In the genomic region with DNA sequence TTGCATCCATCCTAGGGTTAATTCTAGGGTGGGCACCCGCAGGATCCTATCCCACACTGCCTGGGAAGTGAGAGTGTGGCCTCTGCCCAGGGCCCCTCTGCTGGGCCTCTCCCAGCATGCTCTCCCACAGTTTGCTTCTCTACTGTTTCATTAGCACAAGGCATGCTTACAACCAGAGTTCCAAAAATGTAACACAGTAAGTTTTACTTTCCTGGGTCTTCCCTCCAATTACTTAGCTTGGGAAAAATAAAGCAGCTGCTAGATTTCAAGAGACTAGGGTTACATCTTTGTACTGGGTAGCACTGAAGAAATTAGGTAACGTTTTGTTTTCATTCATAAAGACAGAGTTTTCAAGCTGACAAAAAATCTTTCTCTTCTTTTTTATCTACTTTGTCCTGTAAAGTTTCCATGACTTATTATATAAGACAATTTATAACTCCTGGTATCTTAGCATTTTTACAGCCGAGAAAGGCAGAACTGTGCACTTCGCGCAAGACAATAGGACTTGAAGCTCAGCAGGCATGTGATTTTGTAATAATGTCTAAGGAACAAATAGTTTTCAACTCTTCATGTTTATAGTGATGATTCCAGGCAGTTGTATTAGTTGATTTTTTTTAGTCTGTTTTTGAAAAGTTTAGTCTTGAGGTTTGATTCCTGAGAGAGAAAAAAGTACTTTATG, we compare ENCODE assay signal across 1 cellular context.
TF ChIP-seq lines count a peak whose summit lies in the region.

No MANE protein-coding gene starts in this region.

TF ChIP-seq in SK-N-SH treated with all-trans-retinoic acid at 6 μM for 48 hours, 23 proteins besides CTCF, POLR2A, EP300 and RAD21 (continued from another document):
- TF ChIP-seq ZNF8 (CRISPR knock-in tag; IDR thresholded peaks at IDR 0.05): no peak
- no peak for TF ChIP-seq ZFP30 (CRISPR knock-in tag; IDR thresholded peaks at IDR 0.05)
- TF ChIP-seq OSR1 (CRISPR knock-in tag; IDR thresholded peaks at IDR 0.05): no peak
- no peak for TF ChIP-seq ZC3H10 (CRISPR knock-in tag; IDR thresholded peaks at IDR 0.05)
